ENCODE assay signal across 19 cellular contexts in the genomic region with DNA sequence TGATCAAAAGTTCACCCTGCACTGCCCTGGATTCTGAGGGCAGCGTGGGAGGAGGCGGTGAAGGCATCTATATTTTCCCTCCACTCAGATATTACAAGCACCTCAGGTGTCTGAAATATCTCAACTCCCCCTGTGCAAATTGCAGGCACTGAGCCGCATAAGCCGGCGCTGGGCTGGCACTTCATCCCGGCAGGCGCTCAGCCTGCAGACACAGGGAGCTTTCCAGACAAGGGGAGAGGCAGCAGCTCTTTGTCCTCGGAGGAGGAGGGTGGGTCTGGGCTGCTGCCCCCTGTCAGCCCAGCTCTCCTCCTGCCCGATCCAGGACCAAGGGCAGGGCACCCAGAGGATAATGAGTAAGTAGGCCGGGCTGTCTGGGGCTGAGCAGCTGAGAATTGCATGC.
DNase-seq lines count a peak whose midpoint lies in the region; ATAC-seq and TF ChIP-seq lines count a peak whose summit lies in the region.
"Had no signal": no experiment of that assay in that cellular context is flagged by ENCODE, and none has a peak within 500 bp of the region (broad histone marks: within the 10 kb centered on the region; RNA-seq: fewer than 3 reads in every experiment).

No MANE protein-coding gene starts in this region.

- no peak overlapping the region for H3K4me3 Mint-ChIP-seq in neural crest cell
- no peak overlapping the region for H3K4me3 Mint-ChIP-seq in activated CD4-positive, alpha-beta T cell treated with anti-CD3 and anti-CD28 coated beads, Interleukin-2, amount 10 ng/mL, durations not matched to agents 24 days and 14 days
- H3K4me3 Mint-ChIP-seq: CD8-positive, alpha-beta T cell had no signal

- intact Hi-C loops in activated CD4-positive, alpha-beta T cell treated with anti-CD3 and anti-CD28 coated beads, Interleukin-2, amount 10 ng/mL, durations not matched to agents 24 days and 14 days (cut with micrococcal nuclease): no loop called here

- DNase-seq in H7 (peak; percentile 71), NCI-H2227 treated with DMSO at 0.1 percent for 48 hours (lab: John Stamatoyannopoulos, UW) (peak; percentile 64), iPS-NIHi11 (ENCODE audit: low spot score) (peak; percentile 51), neural crest cell (ENCODE audit: low read depth, low spot score) (no peak), NCI-H69 (lab: John Stamatoyannopoulos, UW) (no peak)
- DNase-seq in activated CD4-positive, alpha-beta T cell treated with anti-CD3 and anti-CD28 coated beads, Interleukin-2, amount 10 ng/mL, durations not matched to agents 24 days and 14 days: no peak
- DNase-seq: Calu3; CD8-positive, alpha-beta T cell; GOT3; NCI-H1105; NCI-H187; NCI-H2171 treated with DMSO at 0.1 percent for 48 hours; NCI-H748 treated with DMSO at 0.1 percent for 48 hours; NK-92 treated with Interleukin-12 subunit alpha and Interleukin-12 subunit beta, amount 100 ng/mL, for 24 hours had no signal

- H3K27me3 Mint-ChIP-seq in neural crest cell (ENCODE audit: low read depth): peaks cover 2% of the 10 kb centered on the region
- no peaks in the 10 kb centered on the region for H3K27me3 Mint-ChIP-seq in activated CD4-positive, alpha-beta T cell treated with anti-CD3 and anti-CD28 coated beads, Interleukin-2, amount 10 ng/mL, durations not matched to agents 24 days and 14 days

- H3K4me3 ChIP-seq in H7 (ENCODE audit: insufficient read depth, low read depth, low read length): no peak overlapping the region
- H3K4me3 ChIP-seq: BLaER1 treated with 17β-estradiol and CSF1 and Interleukin-3, amounts not matched to agents 10 nM and 100 nM; K562; SK-N-MC had no signal

- no peaks in the 10 kb centered on the region for H3K36me3 ChIP-seq in H7 (replicated peaks; ENCODE audit: control insufficient read depth, insufficient read depth, low read length)
- H3K36me3 ChIP-seq: BLaER1 treated with 17β-estradiol and CSF1 and Interleukin-3, amounts not matched to agents 10 nM and 100 nM had no signal

- peak overlapping the region; percentile 91 for H3K27ac Mint-ChIP-seq in neural crest cell (ENCODE audit: unreplicated experiment)
- no peak overlapping the region for H3K27ac Mint-ChIP-seq in activated CD4-positive, alpha-beta T cell treated with anti-CD3 and anti-CD28 coated beads, Interleukin-2, amount 10 ng/mL, durations not matched to agents 24 days and 14 days
- H3K27ac Mint-ChIP-seq: CD8-positive, alpha-beta T cell had no signal

- no peaks in the 10 kb centered on the region for H3K36me3 Mint-ChIP-seq in neural crest cell (ENCODE audit: low read depth)
- no peaks in the 10 kb centered on the region for H3K36me3 Mint-ChIP-seq in activated CD4-positive, alpha-beta T cell treated with anti-CD3 and anti-CD28 coated beads, Interleukin-2, amount 10 ng/mL, durations not matched to agents 24 days and 14 days (ENCODE audit: low read depth)
- H3K36me3 Mint-ChIP-seq: CD8-positive, alpha-beta T cell had no signal

- no peak for TF ChIP-seq CTCF in neural crest cell (conservative IDR thresholded peaks at IDR 0.05)

- peaks cover 9% of the 10 kb centered on the region for H3K9me3 Mint-ChIP-seq in neural crest cell
- no peaks in the 10 kb centered on the region for H3K9me3 Mint-ChIP-seq in activated CD4-positive, alpha-beta T cell treated with anti-CD3 and anti-CD28 coated beads, Interleukin-2, amount 10 ng/mL, durations not matched to agents 24 days and 14 days
- H3K9me3 Mint-ChIP-seq: CD8-positive, alpha-beta T cell had no signal

- ATAC-seq in esophagus mucosa: no peak
- ATAC-seq in HG02973 (IDR thresholded peaks at IDR 0.05; ENCODE audit: unreplicated experiment): no peak
- ATAC-seq: CD8-positive, alpha-beta T cell; K562 had no signal

- no peaks in the 10 kb centered on the region for H3K27me3 ChIP-seq in H7 (ENCODE audit: control insufficient read depth, insufficient read depth, low read length)
- H3K27me3 ChIP-seq: BLaER1 treated with 17β-estradiol and CSF1 and Interleukin-3, amounts not matched to agents 10 nM and 100 nM had no signal

- peaks cover 8% of the 10 kb centered on the region for H3K4me1 Mint-ChIP-seq in neural crest cell
- no peaks in the 10 kb centered on the region for H3K4me1 Mint-ChIP-seq in activated CD4-positive, alpha-beta T cell treated with anti-CD3 and anti-CD28 coated beads, Interleukin-2, amount 10 ng/mL, durations not matched to agents 24 days and 14 days

Comparison
In these comparisons a context has a peak if more than half of its experiments do, and no peak if none do; other contexts are left out.
1. DNase-seq: peak in H7 (single experiment), NCI-H2227 treated with DMSO at 0.1 percent for 48 hours (single experiment) and iPS-NIHi11 (single experiment); none in neural crest cell (single experiment), NCI-H69 (single experiment) and activated CD4-positive, alpha-beta T cell treated with anti-CD3 and anti-CD28 coated beads, Interleukin-2, amount 10 ng/mL, durations not matched to agents 24 days and 14 days (single experiment).